ENCODE assay signal across 8 cellular contexts in genomic region chr1:117339866-117340357, GRCh38. TPM values are rescaled to one million over a fixed set of nuclear protein-coding genes. Genes with fewer than 3 reads are reported as not detected.
A peak's percentile ranks its signal among the peaks of the same experiment; 100 is the strongest.
DNase-seq lines count a peak whose midpoint lies in the region; ATAC-seq and TF ChIP-seq lines count a peak whose summit lies in the region.

No MANE protein-coding gene starts in this region.

- no peaks in the 10 kb centered on the region for H3K36me3 ChIP-seq in gastroesophageal sphincter

- H3K4me1 ChIP-seq in gastroesophageal sphincter = no peaks in the 10 kb centered on the region

- WGBS in gastroesophageal sphincter (ENCODE audit: low coverage in 1 of 2), 2 donors = 43 to 48% methylated on average over 3 of the region's 3 CpGs

- TF ChIP-seq EP300 in gastroesophageal sphincter (IDR thresholded peaks at IDR 0.05) = no peak

- TF ChIP-seq POLR2A in gastroesophageal sphincter (IDR thresholded peaks at IDR 0.05) = no peak

- TF ChIP-seq CTCF in progenitor cell of endocrine pancreas (IDR thresholded peaks at IDR 0.05; ENCODE audit: unreplicated experiment) (peak; percentile 15), gastroesophageal sphincter (IDR thresholded peaks at IDR 0.05) (no peak)

- no peaks in the 10 kb centered on the region for H3K27me3 ChIP-seq in gastroesophageal sphincter

- no peak overlapping the region for H3K4me3 Mint-ChIP-seq in activated naive CD4-positive, alpha-beta T cell treated with anti-CD3 and anti-CD28 coated beads, Interleukin-2, amount 50 U/mL, for 24 hours
- no peak overlapping the region for H3K4me3 Mint-ChIP-seq in progenitor cell of endocrine pancreas (ENCODE audit: low read depth)

- no peaks in the 10 kb centered on the region for H3K36me3 Mint-ChIP-seq in activated naive CD4-positive, alpha-beta T cell treated with anti-CD3 and anti-CD28 coated beads, Interleukin-2, amount 50 U/mL, for 24 hours
- no peaks in the 10 kb centered on the region for H3K36me3 Mint-ChIP-seq in progenitor cell of endocrine pancreas (ENCODE audit: insufficient read depth)

- ATAC-seq in gastroesophageal sphincter = no peak
- ATAC-seq in HG02973 (IDR thresholded peaks at IDR 0.05; ENCODE audit: unreplicated experiment) = no peak

- peaks cover 30% of the 10 kb centered on the region for H3K4me1 Mint-ChIP-seq in activated naive CD4-positive, alpha-beta T cell treated with anti-CD3 and anti-CD28 coated beads, Interleukin-2, amount 50 U/mL, for 24 hours
- H3K4me1 Mint-ChIP-seq in progenitor cell of endocrine pancreas (ENCODE audit: low read depth) = peaks cover 21% of the 10 kb centered on the region

- H3K9me3 ChIP-seq in gastroesophageal sphincter = no peaks in the 10 kb centered on the region

- H3K27me3 Mint-ChIP-seq in activated naive CD4-positive, alpha-beta T cell treated with anti-CD3 and anti-CD28 coated beads, Interleukin-2, amount 50 U/mL, for 24 hours = no peaks in the 10 kb centered on the region
- H3K27me3 Mint-ChIP-seq in progenitor cell of endocrine pancreas = peaks cover 2% of the 10 kb centered on the region

- no peak for DNase-seq in activated naive CD4-positive, alpha-beta T cell (lab: John Stamatoyannopoulos, UW)
- peak; percentile 89 for DNase-seq in OCI-M1 (lab: John Stamatoyannopoulos, UW)
- DNase-seq in fibroblast of gingiva (ENCODE audit: low read depth) = peak; percentile 13
- no peak for DNase-seq in progenitor cell of endocrine pancreas (ENCODE audit: low spot score, unreplicated experiment)
- DNase-seq in NCI-H1436 treated with DMSO at 0.1 percent for 48 hours (lab: John Stamatoyannopoulos, UW) = no peak

- no peaks in the 10 kb centered on the region for H3K9me3 Mint-ChIP-seq in activated naive CD4-positive, alpha-beta T cell treated with anti-CD3 and anti-CD28 coated beads, Interleukin-2, amount 50 U/mL, for 24 hours
- H3K9me3 Mint-ChIP-seq in progenitor cell of endocrine pancreas (ENCODE audit: low read depth) = no peaks in the 10 kb centered on the region

- no peak overlapping the region for H3K4me3 ChIP-seq in gastroesophageal sphincter

- peak overlapping the region; percentile 32 for H3K27ac Mint-ChIP-seq in activated naive CD4-positive, alpha-beta T cell treated with anti-CD3 and anti-CD28 coated beads, Interleukin-2, amount 50 U/mL, for 24 hours
- peak overlapping the region; percentile 94 for H3K27ac Mint-ChIP-seq in progenitor cell of endocrine pancreas

- no peak overlapping the region for H3K27ac ChIP-seq in gastroesophageal sphincter

RNA-seq across cellular contexts. Expression of gene MAN1A2, which starts 27.3 kb away (rescaled TPM):
- total RNA-seq in progenitor cell of endocrine pancreas (66.5 and 67.7 TPM in 2 replicates), gastroesophageal sphincter (10 to 100 TPM; 42.5 to 62.4 (median 52.3) TPM)

Comparison
In these comparisons a context has a peak if more than half of its experiments do, and no peak if none do; other contexts are left out.
1. DNase-seq: peak in OCI-M1 (single experiment) and fibroblast of gingiva (single experiment); none in activated naive CD4-positive, alpha-beta T cell (0 of 4), progenitor cell of endocrine pancreas (single experiment) and NCI-H1436 treated with DMSO at 0.1 percent for 48 hours (single experiment).